24 cellular contexts compared by ENCODE assay signal in genomic region chr19:47435196-47435595, GRCh38. TPM values are rescaled to one million over a fixed set of nuclear protein-coding genes. Genes with fewer than 3 reads are reported as not detected.
A peak's percentile ranks its signal among the peaks of the same experiment; 100 is the strongest.
DNase-seq lines count a peak whose midpoint lies in the region; ATAC-seq, FAIRE-seq and TF ChIP-seq lines count a peak whose summit lies in the region.
"Had no signal": no experiment of that assay in that cellular context is flagged by ENCODE, and none has a peak within 500 bp of the region (broad histone marks: within the 10 kb centered on the region; RNA-seq: fewer than 3 reads in every experiment).

No MANE protein-coding gene starts in this region.

- RAD21 ChIA-PET in GM12878 (lab: Charles Lee; ENCODE audit: unreplicated experiment), result interaction anchor here (0.6 to 3.0 kb wide), 8 partner anchors 24 to 271 kb away, joined by 3 to 47 read pairs (median 9); partner anchors contain the start of genes KPTN and NAPA

- no peaks in the 10 kb centered on the region for H4K20me1 ChIP-seq in GM12878 (ENCODE audit: control insufficient read depth, insufficient read depth)

- POLR2A ChIA-PET in CD8-positive, alpha-beta memory T cell (lab: Charles Lee), result interaction anchor here (0.5 kb wide), 1 partner anchor 53 kb away, joined by 6 read pairs; no protein-coding TSS in a partner anchor
- POLR2A ChIA-PET in GM12878 (lab: Charles Lee), result interaction anchor here (1.1 kb wide), 2 partner anchors 138 to 309 kb away, joined by 3 to 4 read pairs; no protein-coding TSS in a partner anchor

- H3K4me2 ChIP-seq in GM12878 (ENCODE audit: control insufficient read depth, insufficient read depth), result peak overlapping the region; percentile 49

- no peak overlapping the region for H2AFZ ChIP-seq in GM12878 (ENCODE audit: control insufficient read depth, low read depth, low read length)

- SMC1A ChIA-PET in GM12878 (lab: Charles Lee; ENCODE audit: uncharacterized antibody, unreplicated experiment), result interaction anchor here (0.8 to 3.4 kb wide), 4 partner anchors 80 to 271 kb away, joined by 3 to 49 read pairs (median 5); partner anchors contain the start of gene NAPA

- BruUV-seq in GM12878 (replicated peaks; lab: Mats Ljungman, UMichigan), result no TSS peak

- no peak overlapping the region for H3K9ac ChIP-seq in GM12878 (ENCODE audit: control insufficient read depth, insufficient read depth, low read length)

- no peak overlapping the region for H3K4me3 ChIP-seq in CD8-positive, alpha-beta memory T cell (ENCODE audit: low read length)
- H3K4me3 ChIP-seq in GM12878 (no peak overlapping the region), esophagus squamous epithelium (no peak overlapping the region)
- H3K4me3 ChIP-seq: cardiac muscle cell, SJCRH30, testis, uterus had no signal

- intact Hi-C loops in GM12878 (cut with micrococcal nuclease; ENCODE audit: unreplicated experiment) (no loop called here), esophagus squamous epithelium (cut with DNase I) (loop anchor here (5.0 to 10.0 kb wide), 3 partner anchors 82 to 360 kb away; partner anchors contain the start of gene NAPA)

- H3K27me3 Mint-ChIP-seq in activated CD8-positive, alpha-beta memory T cell treated with anti-CD3 and anti-CD28 coated beads, Interleukin-2, amount 10 ng/mL, durations not matched to agents 7 days and 5 days, result peaks cover 41% of the 10 kb centered on the region
- peaks cover 56 to 70% of the 10 kb centered on the region in 2 donors for H3K27me3 Mint-ChIP-seq in CD8-positive, alpha-beta memory T cell

- peak overlapping the region; percentile 81 for H3K27ac Mint-ChIP-seq in activated CD8-positive, alpha-beta memory T cell treated with anti-CD3 and anti-CD28 coated beads, Interleukin-2, amount 10 ng/mL, durations not matched to agents 7 days and 5 days
- peak overlapping the region in 1 of 8 donors; percentile 4 for H3K27ac Mint-ChIP-seq in CD8-positive, alpha-beta memory T cell
- H3K27ac Mint-ChIP-seq: dendritic cell treated with granulocyte-macrophage colony-stimulating factor and Interleukin-4, amounts not matched to agents 40 ng/mL and 50 ng/mL, for 4 days; progenitor cell of endocrine pancreas had no signal

- no peak for FAIRE-seq in GM12878 (lab: Jason Lieb, UNC)

- in situ Hi-C loops in GM12878 (cut with MboI), result loop anchor here (5.0 kb wide), 1 partner anchor 272 kb away; no protein-coding TSS in a partner anchor

- TF ChIP-seq RAD21 in GM12878 (IDR thresholded peaks at IDR 0.05; ENCODE audit: insufficient read depth, low read depth, low read length), result no peak

- TF ChIP-seq EP300 in GM12878 (IDR thresholded peaks at IDR 0.05; ENCODE audit: borderline replicate concordance in 1 of 2, control insufficient read depth in 1 of 2, low read depth in 2 of 2, low read length in 2 of 2), result 0 out of 4 replicates have a peak, but pooled peaks of 1 of the 2 experiments have one; percentile 31

- H3K79me2 ChIP-seq in GM12878 (ENCODE audit: control insufficient read depth, insufficient read depth, low read length), result no peaks in the 10 kb centered on the region

- TF ChIP-seq CTCF in GM12878 (IDR thresholded peaks at IDR 0.05 in 2 of 3, conservative IDR thresholded peaks at IDR 0.05 in 1 of 3; ENCODE audit: control insufficient read depth in 2 of 3, extremely low read depth in 1 of 3, insufficient read depth in 1 of 3, low read depth in 3 of 3, low read length in 3 of 3) (no peak), esophagus squamous epithelium (IDR thresholded peaks at IDR 0.05) (no peak)

- 25% methylated on average over 13 of the region's 16 CpGs for WGBS in GM12878 (ENCODE audit: insufficient coverage, insufficient replicate concordance, low lambda C conversion rate, missing lambda C conversion rate)
- WGBS in esophagus squamous epithelium, 2 donors, result 46 to 50% methylated on average over 16 of the region's 16 CpGs

- no peak overlapping the region for H3K27ac ChIP-seq in CD8-positive, alpha-beta memory T cell (ENCODE audit: low read depth, low read length)
- H3K27ac ChIP-seq in GM12878 (ENCODE audit: control insufficient read depth, insufficient read depth) (no peak overlapping the region), esophagus squamous epithelium (no peak overlapping the region)
- H3K27ac ChIP-seq: cardiac muscle cell, SJCRH30, testis, uterus had no signal

- TF ChIP-seq POLR2A in GM12878 (IDR thresholded peaks at IDR 0.05; ENCODE audit: low read depth, low read length) (no peak), esophagus squamous epithelium (IDR thresholded peaks at IDR 0.05) (no peak)

- no peaks in the 10 kb centered on the region for H3K36me3 Mint-ChIP-seq in activated CD8-positive, alpha-beta memory T cell treated with anti-CD3 and anti-CD28 coated beads, Interleukin-2, amount 10 ng/mL, durations not matched to agents 7 days and 5 days
- no peaks in the 10 kb centered on the region for H3K36me3 Mint-ChIP-seq in CD8-positive, alpha-beta memory T cell

- CTCF ChIA-PET in activated CD8-positive, alpha-beta memory T cell treated with anti-CD3 and anti-CD28 coated beads, Interleukin-2, amount 10 ng/mL, durations not matched to agents 7 days and 5 days (lab: Charles Lee), result interaction anchor here (0.7 to 16.9 kb wide), 9 partner anchors 12 to 269 kb away, joined by 3 to 408 read pairs (median 11); partner anchors contain the start of genes EHD2, KPTN and NAPA
- CTCF ChIA-PET in CD8-positive, alpha-beta memory T cell (lab: Charles Lee), result interaction anchor here (1.0 to 9.7 kb wide), 5 partner anchors 80 to 309 kb away, joined by 3 to 179 read pairs (median 7); partner anchors contain the start of genes NAPA and NOP53
- CTCF ChIA-PET in GM12878 (lab: Yijun Ruan, JAX), result interaction anchor here (0.6 to 9.9 kb wide), 13 partner anchors 9 to 519 kb away, joined by 3 to 163 read pairs (median 5); partner anchors contain the start of genes KPTN and NAPA

- H3K36me3 ChIP-seq in CD8-positive, alpha-beta memory T cell (ENCODE audit: insufficient read depth, low read length), result no peaks in the 10 kb centered on the region
- H3K36me3 ChIP-seq in GM12878 (ENCODE audit: control insufficient read depth in 2 of 2, insufficient read depth in 2 of 2, low read length in 1 of 2) (no peaks in the 10 kb centered on the region), esophagus squamous epithelium (no peaks in the 10 kb centered on the region)
- H3K36me3 ChIP-seq: cardiac muscle cell, SJCRH30, uterus had no signal

- H3K4me1 Mint-ChIP-seq in activated CD8-positive, alpha-beta memory T cell treated with anti-CD3 and anti-CD28 coated beads, Interleukin-2, amount 10 ng/mL, durations not matched to agents 7 days and 5 days, result peaks cover 57% of the 10 kb centered on the region
- peaks cover 18 to 26% (median 23%) of the 10 kb centered on the region in 3 donors for H3K4me1 Mint-ChIP-seq in CD8-positive, alpha-beta memory T cell

- H3K9me3 ChIP-seq in CD8-positive, alpha-beta memory T cell (ENCODE audit: low read length), result no peaks in the 10 kb centered on the region
- H3K9me3 ChIP-seq in GM12878 (replicated peaks; ENCODE audit: control insufficient read depth, insufficient read depth, low read length), result no peaks in the 10 kb centered on the region
- H3K9me3 ChIP-seq in esophagus squamous epithelium, result no peaks in the 10 kb centered on the region
- H3K9me3 ChIP-seq: SJCRH30, testis, uterus had no signal

- peak overlapping the region; percentile 57 for H3K4me3 Mint-ChIP-seq in activated CD8-positive, alpha-beta memory T cell treated with anti-CD3 and anti-CD28 coated beads, Interleukin-2, amount 10 ng/mL, durations not matched to agents 7 days and 5 days
- peak overlapping the region in 6 of 7 donors; percentile 6 to 78 (median 69) for H3K4me3 Mint-ChIP-seq in CD8-positive, alpha-beta memory T cell
- H3K4me3 Mint-ChIP-seq: dendritic cell treated with granulocyte-macrophage colony-stimulating factor and Interleukin-4, amounts not matched to agents 40 ng/mL and 50 ng/mL, for 4 days had no signal

- no peaks in the 10 kb centered on the region for H3K9me3 Mint-ChIP-seq in activated CD8-positive, alpha-beta memory T cell treated with anti-CD3 and anti-CD28 coated beads, Interleukin-2, amount 10 ng/mL, durations not matched to agents 7 days and 5 days (ENCODE audit: low read depth)
- H3K9me3 Mint-ChIP-seq in CD8-positive, alpha-beta memory T cell, result no peaks in the 10 kb centered on the region
- H3K9me3 Mint-ChIP-seq: dendritic cell treated with granulocyte-macrophage colony-stimulating factor and Interleukin-4, amounts not matched to agents 40 ng/mL and 50 ng/mL, for 4 days had no signal

- peak; percentile 75 for DNase-seq in activated CD8-positive, alpha-beta memory T cell treated with anti-CD3 and anti-CD28 coated beads, Interleukin-2, amount 10 ng/mL, durations not matched to agents 7 days and 5 days
- DNase-seq in activated CD8-positive, alpha-beta memory T cell treated with anti-CD3 and anti-CD28 coated beads, Interleukin-2, amount 50 U/mL, for 48 hours, result no peak
- no peak for DNase-seq in CD8-positive, alpha-beta memory T cell
- DNase-seq in MV-4-11 (lab: John Stamatoyannopoulos, UW), result peak; percentile 72
- DNase-seq in GM12878 (ENCODE audit: low read depth, low spot score), result peak; percentile 37
- no peak for DNase-seq in esophagus squamous epithelium (lab: John Stamatoyannopoulos, UW)
- no peak for DNase-seq in activated CD8-positive, alpha-beta memory T cell treated with anti-CD3 and anti-CD28 coated beads for 24 hours
- DNase-seq: activated gamma-delta T cell, C1 segment of cervical spinal cord, Kasumi-1, NCI-H1092 treated with DMSO at 0.1 percent for 48 hours, NCI-H2029 treated with DMSO at 0.1 percent for 48 hours, SJCRH30, testis, uterus had no signal

- peaks cover 6% of the 10 kb centered on the region for H3K4me1 ChIP-seq in CD8-positive, alpha-beta memory T cell (ENCODE audit: insufficient read depth, low read length)
- no peaks in the 10 kb centered on the region; the same call in none of the 2 replicates for H3K4me1 ChIP-seq in GM12878 (ENCODE audit: control insufficient read depth, insufficient read depth, low read length)
- H3K4me1 ChIP-seq in esophagus squamous epithelium, result peaks cover 3 to 13% (median 4%) of the 10 kb centered on the region in 3 donors
- H3K4me1 ChIP-seq: SJCRH30, uterus had no signal

- ATAC-seq in activated CD8-positive, alpha-beta memory T cell treated with anti-CD3 and anti-CD28 coated beads, Interleukin-2, amount 10 ng/mL, durations not matched to agents 7 days and 5 days, result peak; percentile 68
- ATAC-seq in GM12878, result peak; percentile 82
- no peak for ATAC-seq in GM18873 (IDR thresholded peaks at IDR 0.05; ENCODE audit: low FRiP score, unreplicated experiment)
- ATAC-seq: Panc1 had no signal

- peaks cover 21% of the 10 kb centered on the region for H3K27me3 ChIP-seq in CD8-positive, alpha-beta memory T cell (ENCODE audit: insufficient read depth, low read length, poor library complexity, severe bottlenecking)
- H3K27me3 ChIP-seq in GM12878 (replicated peaks in 1 of 2; ENCODE audit: control insufficient read depth in 2 of 2, insufficient read depth in 2 of 2, low read length in 1 of 2) (peaks cover 0 to 7% of the 10 kb centered on the region in 2 experiments), esophagus squamous epithelium (peaks cover 0 to 88% (median 3%) of the 10 kb centered on the region in 4 donors)
- H3K27me3 ChIP-seq: SJCRH30, testis, uterus had no signal

RNA-seq across cellular contexts. Expression of gene MEIS3, which starts 15.9 kb away (rescaled TPM):
- total RNA-seq in activated CD8-positive, alpha-beta memory T cell treated with anti-CD3 and anti-CD28 coated beads, Interleukin-2, amount 10 ng/mL, durations not matched to agents 7 days and 5 days, result not detected
- total RNA-seq in CD8-positive, alpha-beta memory T cell, result not detected
- polyA plus RNA-seq in CD8-positive, alpha-beta memory T cell, result not detected
- total RNA-seq in GM12878 (2013; cell fraction: nucleolus; rRNA removed), result not detected in 2 replicates
- total RNA-seq in GM12878 (2014; rRNA removed), result not detected in 2 replicates
- total RNA-seq in GM12878 (2014; rRNA removed; fragmentation: Illumina TruSeq; extraction: Trizol), result not detected in 2 replicates
- total RNA-seq in GM12878 (2021), result 0.21 TPM in 1 of 2 replicates, not detected in the other
- polyA plus RNA-seq in GM12878 (2011; ENCODE audit: low read depth), result not detected
- polyA plus RNA-seq in GM12878 (2011; rRNA removed), result 0.05 TPM in 1 of 2 replicates, not detected in the other
- polyA plus RNA-seq in GM12878 (2011; cell fraction: cytosol; rRNA removed), result 0.13 TPM in 1 of 2 replicates, not detected in the other
- polyA plus RNA-seq in GM12878 (2011; cell fraction: nucleus; rRNA removed), result 0.07 TPM in 1 of 2 replicates, not detected in the other
- not detected in 2 replicates for polyA plus RNA-seq in GM12878 (2012)
- not detected in 2 replicates for polyA plus RNA-seq in GM12878 (2014; fragmentation: Illumina TruSeq; extraction: Trizol)
- not detected for polyA plus RNA-seq in GM12878 (2014; fragmentation: Nextera tagmentation; extraction: Ambion mirVana)
- polyA plus RNA-seq in GM12878 (2014; rRNA removed), result not detected in 2 replicates
- under 1 TPM in 1 of 2 experiments, not detected in 1; 0.23 TPM for polyA plus RNA-seq in GM12878 (2016; fragmentation: Nextera tagmentation; extraction: Ambion mirVana)
- not detected in 2 replicates for polyA minus RNA-seq in GM12878 (2011; rRNA and poly(A)+ RNA removed)
- not detected in 2 replicates for polyA minus RNA-seq in GM12878 (2011; cell fraction: cytosol; rRNA and poly(A)+ RNA removed)
- not detected in 2 replicates for polyA minus RNA-seq in GM12878 (2011; cell fraction: nucleus; rRNA and poly(A)+ RNA removed)
- 10 to 100 TPM in 1 of 4 donors, 1 to 10 TPM in 3; 1.0 to 13.5 (median 3.9) TPM for total RNA-seq in esophagus squamous epithelium
- total RNA-seq: activated CD8-positive, alpha-beta memory T cell treated with anti-CD3 and anti-CD28 coated beads for 36 hours had no signal

RNA-seq across cellular contexts. Expression of gene SLC8A2, which starts 36.5 kb away (rescaled TPM):
- under 1 TPM; 0.14 to 0.32 TPM for total RNA-seq in activated CD8-positive, alpha-beta memory T cell treated with anti-CD3 and anti-CD28 coated beads, Interleukin-2, amount 10 ng/mL, durations not matched to agents 7 days and 5 days
- total RNA-seq in CD8-positive, alpha-beta memory T cell, result not detected
- polyA plus RNA-seq in CD8-positive, alpha-beta memory T cell, result not detected
- not detected in 2 replicates for total RNA-seq in GM12878 (2013; cell fraction: nucleolus; rRNA removed)
- not detected in 2 replicates for total RNA-seq in GM12878 (2014; rRNA removed)
- total RNA-seq in GM12878 (2014; rRNA removed; fragmentation: Illumina TruSeq; extraction: Trizol), result not detected in 2 replicates
- not detected in 2 replicates for total RNA-seq in GM12878 (2021)
- not detected for polyA plus RNA-seq in GM12878 (2011; ENCODE audit: low read depth)
- not detected in 2 replicates for polyA plus RNA-seq in GM12878 (2011; rRNA removed)
- 0.18 TPM in 1 of 2 replicates, not detected in the other for polyA plus RNA-seq in GM12878 (2011; cell fraction: cytosol; rRNA removed)
- 0.03 and 0.06 TPM in 2 replicates for polyA plus RNA-seq in GM12878 (2011; cell fraction: nucleus; rRNA removed)
- 0.03 and 0.06 TPM in 2 replicates for polyA plus RNA-seq in GM12878 (2012)
- not detected in 2 replicates for polyA plus RNA-seq in GM12878 (2014; fragmentation: Illumina TruSeq; extraction: Trizol)
- polyA plus RNA-seq in GM12878 (2014; fragmentation: Nextera tagmentation; extraction: Ambion mirVana), result not detected
- polyA plus RNA-seq in GM12878 (2014; rRNA removed), result not detected in 2 replicates
- not detected for polyA plus RNA-seq in GM12878 (2016; fragmentation: Nextera tagmentation; extraction: Ambion mirVana)
- not detected in 2 replicates for polyA minus RNA-seq in GM12878 (2011; rRNA and poly(A)+ RNA removed)
- not detected in 2 replicates for polyA minus RNA-seq in GM12878 (2011; cell fraction: cytosol; rRNA and poly(A)+ RNA removed)
- polyA minus RNA-seq in GM12878 (2011; cell fraction: nucleus; rRNA and poly(A)+ RNA removed), result not detected in 2 replicates
- total RNA-seq in esophagus squamous epithelium, result 1 to 10 TPM in 2 of 4 donors, under 1 TPM in 1, not detected in 1; 0.08 to 5.0 (median 3.6) TPM
- total RNA-seq: activated CD8-positive, alpha-beta memory T cell treated with anti-CD3 and anti-CD28 coated beads for 36 hours; kidney epithelial cell; lung microvascular endothelial cell; NCI-H460 had no signal

RNA-seq across cellular contexts. Expression of gene KPTN, which starts 48.8 kb away (rescaled TPM):
- 10 to 100 TPM; 11.0 to 13.3 TPM for total RNA-seq in activated CD8-positive, alpha-beta memory T cell treated with anti-CD3 and anti-CD28 coated beads, Interleukin-2, amount 10 ng/mL, durations not matched to agents 7 days and 5 days
- total RNA-seq in CD8-positive, alpha-beta memory T cell, result 10 to 100 TPM; 10.8 to 12.4 TPM
- polyA plus RNA-seq in CD8-positive, alpha-beta memory T cell, result 5.9 TPM
- 1.7 and 2.0 TPM in 2 replicates for total RNA-seq in GM12878 (2013; cell fraction: nucleolus; rRNA removed)
- total RNA-seq in GM12878 (2014; rRNA removed) (5.4 and 5.6 TPM in 2 replicates), GM12878 (2014; rRNA removed; fragmentation: Illumina TruSeq; extraction: Trizol) (3.4 and 4.2 TPM in 2 replicates), GM12878 (2021) (9.2 and 10.6 TPM in 2 replicates), esophagus squamous epithelium (1 to 10 TPM; 5.6 to 9.4 (median 8.4) TPM)
- 5.3 TPM for polyA plus RNA-seq in GM12878 (2011; ENCODE audit: low read depth)
- polyA plus RNA-seq in GM12878 (2011; rRNA removed) (1.9 and 5.1 TPM in 2 replicates), GM12878 (2014; fragmentation: Illumina TruSeq; extraction: Trizol) (6.6 and 6.7 TPM in 2 replicates), GM12878 (2014; fragmentation: Nextera tagmentation; extraction: Ambion mirVana) (1 to 10 TPM in 1 of 2 experiments, under 1 TPM in 1; 0.60 to 2.1 TPM), GM12878 (2014; rRNA removed) (7.4 and 8.7 TPM in 2 replicates), GM12878 (2016; fragmentation: Nextera tagmentation; extraction: Ambion mirVana) (10 to 100 TPM in 1 of 2 experiments, 1 to 10 TPM in 1; 10.0 to 10.1 TPM)
- 5.7 and 6.3 TPM in 2 replicates for polyA plus RNA-seq in GM12878 (2011; cell fraction: cytosol; rRNA removed)
- polyA plus RNA-seq in GM12878 (2011; cell fraction: nucleus; rRNA removed), result 20.2 and 22.2 TPM in 2 replicates
- polyA plus RNA-seq in GM12878 (2012), result 5.7 and 6.7 TPM in 2 replicates
- 2.4 and 2.8 TPM in 2 replicates for polyA minus RNA-seq in GM12878 (2011; rRNA and poly(A)+ RNA removed)
- 2.0 and 4.6 TPM in 2 replicates for polyA minus RNA-seq in GM12878 (2011; cell fraction: cytosol; rRNA and poly(A)+ RNA removed)
- 1.1 and 2.6 TPM in 2 replicates for polyA minus RNA-seq in GM12878 (2011; cell fraction: nucleus; rRNA and poly(A)+ RNA removed)

Comparison
In these comparisons a context has a peak if more than half of its experiments do, and no peak if none do; other contexts are left out.
1. DNase-seq: peak in activated CD8-positive, alpha-beta memory T cell treated with anti-CD3 and anti-CD28 coated beads, Interleukin-2, amount 10 ng/mL, durations not matched to agents 7 days and 5 days (single experiment), MV-4-11 (single experiment) and GM12878 (single experiment); none in activated CD8-positive, alpha-beta memory T cell treated with anti-CD3 and anti-CD28 coated beads, Interleukin-2, amount 50 U/mL, for 48 hours (single experiment), CD8-positive, alpha-beta memory T cell (0 of 5), esophagus squamous epithelium (single experiment) and activated CD8-positive, alpha-beta memory T cell treated with anti-CD3 and anti-CD28 coated beads for 24 hours (single experiment).